1 cellular context compared by ENCODE assay signal in the genomic region with DNA sequence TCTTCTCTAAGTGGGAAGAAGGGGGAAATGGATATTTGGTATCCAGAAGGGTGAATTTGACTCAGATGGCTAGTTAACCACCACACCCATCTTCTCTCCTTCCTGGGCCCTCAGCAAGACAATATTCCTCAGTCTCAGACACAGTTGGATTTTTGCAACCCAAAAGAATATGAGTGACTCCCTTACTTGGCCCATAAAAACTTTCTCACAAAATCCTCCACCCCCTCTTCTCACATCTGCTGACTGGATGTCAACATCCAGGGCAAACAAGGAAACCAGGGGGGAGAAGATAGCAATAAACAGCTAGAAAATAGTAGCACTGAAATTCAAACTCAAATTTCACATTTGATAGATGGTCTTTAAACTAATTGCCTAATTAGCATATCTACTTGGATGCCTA.
TF ChIP-seq lines count a peak whose summit lies in the region.

No MANE protein-coding gene starts in this region.

TF ChIP-seq in A549, 52 proteins besides CTCF, POLR2A, EP300 and RAD21 (continued from another document):
- TF ChIP-seq, protein P1, sequence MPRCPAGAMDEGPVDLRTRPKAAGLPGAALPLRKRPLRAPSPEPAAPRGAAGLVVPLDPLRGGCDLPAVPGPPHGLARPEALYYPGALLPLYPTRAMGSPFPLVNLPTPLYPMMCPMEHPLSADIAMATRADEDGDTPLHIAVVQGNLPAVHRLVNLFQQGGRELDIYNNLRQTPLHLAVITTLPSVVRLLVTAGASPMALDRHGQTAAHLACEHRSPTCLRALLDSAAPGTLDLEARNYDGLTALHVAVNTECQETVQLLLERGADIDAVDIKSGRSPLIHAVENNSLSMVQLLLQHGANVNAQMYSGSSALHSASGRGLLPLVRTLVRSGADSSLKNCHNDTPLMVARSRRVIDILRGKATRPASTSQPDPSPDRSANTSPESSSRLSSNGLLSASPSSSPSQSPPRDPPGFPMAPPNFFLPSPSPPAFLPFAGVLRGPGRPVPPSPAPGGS (IDR thresholded peaks at IDR 0.05): no peak
- TF ChIP-seq JUNB (IDR thresholded peaks at IDR 0.05) (no peak), HEYL (CRISPR knock-in tag; IDR thresholded peaks at IDR 0.05) (no peak), CBX2 (IDR thresholded peaks at IDR 0.05; ENCODE audit: borderline replicate concordance, low read depth) (no peak), ZNF302 (CRISPR knock-in tag; IDR thresholded peaks at IDR 0.05) (no peak), KDM1A (IDR thresholded peaks at IDR 0.05; ENCODE audit: low read depth) (no peak), EHF (CRISPR knock-in tag; IDR thresholded peaks at IDR 0.05) (no peak), CHD2 (IDR thresholded peaks at IDR 0.05; ENCODE audit: low read length, partially characterized antibody) (no peak), MAZ (IDR thresholded peaks at IDR 0.05; ENCODE audit: borderline replicate concordance, low read depth, low read length) (no peak), BHLHE40 (IDR thresholded peaks at IDR 0.05; ENCODE audit: low read depth, low read length) (no peak), SREBF2 (IDR thresholded peaks at IDR 0.05) (no peak)
- TF ChIP-seq, protein P2, sequence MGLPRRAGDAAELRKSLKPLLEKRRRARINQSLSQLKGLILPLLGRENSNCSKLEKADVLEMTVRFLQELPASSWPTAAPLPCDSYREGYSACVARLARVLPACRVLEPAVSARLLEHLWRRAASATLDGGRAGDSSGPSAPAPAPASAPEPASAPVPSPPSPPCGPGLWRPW (IDR thresholded peaks at IDR 0.05): no peak
- TF ChIP-seq, protein P3, sequence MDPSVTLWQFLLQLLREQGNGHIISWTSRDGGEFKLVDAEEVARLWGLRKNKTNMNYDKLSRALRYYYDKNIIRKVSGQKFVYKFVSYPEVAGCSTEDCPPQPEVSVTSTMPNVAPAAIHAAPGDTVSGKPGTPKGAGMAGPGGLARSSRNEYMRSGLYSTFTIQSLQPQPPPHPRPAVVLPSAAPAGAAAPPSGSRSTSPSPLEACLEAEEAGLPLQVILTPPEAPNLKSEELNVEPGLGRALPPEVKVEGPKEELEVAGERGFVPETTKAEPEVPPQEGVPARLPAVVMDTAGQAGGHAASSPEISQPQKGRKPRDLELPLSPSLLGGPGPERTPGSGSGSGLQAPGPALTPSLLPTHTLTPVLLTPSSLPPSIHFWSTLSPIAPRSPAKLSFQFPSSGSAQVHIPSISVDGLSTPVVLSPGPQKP (IDR thresholded peaks at IDR 0.05; ENCODE audit: low read depth, low read length): no peak
